ENCODE assay signal across 1 cellular context in genomic region chr2:190800528-190800927, GRCh38.
TF ChIP-seq lines count a peak whose summit lies in the region.

No MANE protein-coding gene starts in this region.

TF ChIP-seq in A549, 52 proteins besides CTCF, POLR2A, EP300 and RAD21 (continued from another document):
- TF ChIP-seq ATOH8 (CRISPR knock-in tag; IDR thresholded peaks at IDR 0.05; ENCODE audit: low read depth) (no peak), KDM1A (IDR thresholded peaks at IDR 0.05; ENCODE audit: low read depth) (no peak), RNF2 (IDR thresholded peaks at IDR 0.05; ENCODE audit: borderline replicate concordance, low read depth) (no peak)
